Comparison of ENCODE assay signal across 8 cellular contexts in genomic region chr10:18659784-18660561, GRCh38. TPM values are rescaled to one million over a fixed set of nuclear protein-coding genes. Genes with fewer than 3 reads are reported as not detected.
A peak's percentile ranks its signal among the peaks of the same experiment; 100 is the strongest.
DNase-seq lines count a peak whose midpoint lies in the region; ATAC-seq, FAIRE-seq and TF ChIP-seq lines count a peak whose summit lies in the region.

No MANE protein-coding gene starts in this region.

- no peaks in the 10 kb centered on the region for H3K9me3 ChIP-seq in CD4-positive, CD25-positive, alpha-beta regulatory T cell (ENCODE audit: control insufficient read depth in 2 of 2, low read length in 2 of 2)
- no peaks in the 10 kb centered on the region for H3K9me3 ChIP-seq in HepG2 (ENCODE audit: low read length)
- H3K9me3 ChIP-seq in thymus (ENCODE audit: control insufficient read depth), result no peaks in the 10 kb centered on the region

- no peak for ATAC-seq in CD4-positive, CD25-positive, alpha-beta regulatory T cell (ENCODE audit: low read depth in 2 of 2)
- peak; percentile 43 for ATAC-seq in GM18870 (IDR thresholded peaks at IDR 0.05; ENCODE audit: unreplicated experiment)
- ATAC-seq in HG03064 (IDR thresholded peaks at IDR 0.05; ENCODE audit: low read depth, unreplicated experiment), result peak; percentile 31
- peak; percentile 26 for ATAC-seq in central memory CD8-positive, alpha-beta T cell (replicated peaks; ENCODE audit: extremely low read depth, poor library complexity, severe bottlenecking)
- peak; percentile 15 for ATAC-seq in HepG2

- H3K27me3 ChIP-seq in CD4-positive, CD25-positive, alpha-beta regulatory T cell (ENCODE audit: control insufficient read depth, insufficient read depth, low read length), result no peaks in the 10 kb centered on the region
- H3K27me3 ChIP-seq in HepG2 (ENCODE audit: control insufficient read depth in 1 of 2, insufficient read depth in 2 of 2, low read length in 2 of 2) (no peaks in the 10 kb centered on the region; a peak in 1 of 5 replicates), thymus (ENCODE audit: control insufficient read depth, insufficient read depth) (no peaks in the 10 kb centered on the region)

- H3K9ac ChIP-seq in HepG2 (ENCODE audit: insufficient read depth, low read depth, low read length), result peak overlapping the region; percentile 99

- TF ChIP-seq RAD21 in HepG2 (CRISPR knock-in tag; IDR thresholded peaks at IDR 0.05), result no peak

- TSS peak; percentile 64 for BruUV-seq in HepG2 (replicated peaks; lab: Mats Ljungman, UMichigan)

- H3K4me1 ChIP-seq in CD4-positive, CD25-positive, alpha-beta regulatory T cell (ENCODE audit: control insufficient read depth, insufficient read depth, low read length, poor library complexity, severe bottlenecking), result peaks cover 40% of the 10 kb centered on the region
- H3K4me1 ChIP-seq in HepG2 (ENCODE audit: insufficient read depth, low read length) (peaks cover 38% of the 10 kb centered on the region), thymus (ENCODE audit: control insufficient read depth, insufficient read depth, low read length) (peaks cover 13% of the 10 kb centered on the region)

- H2AFZ ChIP-seq in HepG2 (ENCODE audit: low read length), result no peak overlapping the region

- no peak for TF ChIP-seq POLR2A in HepG2 (IDR thresholded peaks at IDR 0.05; ENCODE audit: insufficient read depth in 1 of 2, low read depth in 2 of 2, low read length in 2 of 2)

- peaks cover 40% of the 10 kb centered on the region for H4K20me1 ChIP-seq in HepG2 (ENCODE audit: insufficient read depth, low read length)

- no peaks in the 10 kb centered on the region for H3K36me3 ChIP-seq in CD4-positive, CD25-positive, alpha-beta regulatory T cell (ENCODE audit: control insufficient read depth, insufficient read depth, low read length)
- H3K36me3 ChIP-seq in HepG2 (replicated peaks in 1 of 2; ENCODE audit: control insufficient read depth in 1 of 2, insufficient read depth in 2 of 2, low read length in 2 of 2) (peaks cover 0 to 7% of the 10 kb centered on the region in 2 experiments; a peak in 1 of 5 replicates), thymus (ENCODE audit: control insufficient read depth, insufficient read depth) (no peaks in the 10 kb centered on the region)

- peak overlapping the region; percentile 96 to 100 (median 100) for H3K4me3 Mint-ChIP-seq in CD4-positive, CD25-positive, alpha-beta regulatory T cell
- H3K4me3 Mint-ChIP-seq in central memory CD8-positive, alpha-beta T cell, result peak overlapping the region; percentile 92

- peaks cover 5% of the 10 kb centered on the region for H3K36me3 Mint-ChIP-seq in CD4-positive, CD25-positive, alpha-beta regulatory T cell
- H3K36me3 Mint-ChIP-seq in central memory CD8-positive, alpha-beta T cell (ENCODE audit: insufficient read depth), result peaks cover 18% of the 10 kb centered on the region

- TF ChIP-seq EP300 in HepG2 (IDR thresholded peaks at IDR 0.05; ENCODE audit: low read depth in 2 of 2, low read length in 2 of 2) (no peak), HepG2 (CRISPR knock-in tag; IDR thresholded peaks at IDR 0.05; ENCODE audit: borderline replicate concordance) (no peak)

- FAIRE-seq in HepG2 (lab: Jason Lieb, UNC), result no peak

- peaks cover 63% of the 10 kb centered on the region for H3K79me2 ChIP-seq in HepG2 (ENCODE audit: insufficient read depth, low read length)

- CTCF ChIA-PET in HepG2 (lab: Yijun Ruan, JAX; ENCODE audit: low intra/inter-chr PET ratio, low total read pairs), result no interaction called here

- peak overlapping the region; percentile 75 for H3K4me2 ChIP-seq in HepG2 (ENCODE audit: low read depth, low read length)

- H3K27ac Mint-ChIP-seq in CD4-positive, CD25-positive, alpha-beta regulatory T cell, result peak overlapping the region; percentile 84 to 100 (median 99)
- H3K27ac Mint-ChIP-seq in central memory CD8-positive, alpha-beta T cell (ENCODE audit: low read depth), result peak overlapping the region; percentile 95

- H3K9me3 Mint-ChIP-seq in CD4-positive, CD25-positive, alpha-beta regulatory T cell, result no peaks in the 10 kb centered on the region
- H3K9me3 Mint-ChIP-seq in central memory CD8-positive, alpha-beta T cell, result no peaks in the 10 kb centered on the region

- POLR2A ChIA-PET in HepG2 (lab: Yijun Ruan, JAX), result interaction anchor here (0.7 to 2.7 kb wide), 10 partner anchors 9 to 1016 kb away, joined by 3 to 21 read pairs (median 6); partner anchors contain the start of gene STAM

- in situ Hi-C loops in HepG2 (cut with HindIII; ENCODE audit: extremely low pct_ligation_motif_present, low pct_unique_long_range_greater_than_20kb), result loop anchor here (25.0 kb wide), 1 partner anchor 998 kb away; no protein-coding TSS in a partner anchor

- WGBS in HepG2 (ENCODE audit: low lambda C conversion rate), result under 1% methylated on average over 25 of the region's 25 CpGs
- under 1% methylated on average over 25 of the region's 25 CpGs for WGBS in thymus

- peaks cover 30 to 58% (median 44%) of the 10 kb centered on the region in 4 donors for H3K4me1 Mint-ChIP-seq in CD4-positive, CD25-positive, alpha-beta regulatory T cell
- H3K4me1 Mint-ChIP-seq in central memory CD8-positive, alpha-beta T cell, result peaks cover 43% of the 10 kb centered on the region

- intact Hi-C loops in HepG2 (cut with micrococcal nuclease; ENCODE audit: unreplicated experiment), result loop anchor here (1.0 to 10.0 kb wide), 3 partner anchors 50 to 985 kb away; no protein-coding TSS in a partner anchor

- no peak for TF ChIP-seq CTCF in HepG2 (CRISPR knock-in tag; IDR thresholded peaks at IDR 0.05)

- H3K27me3 Mint-ChIP-seq in CD4-positive, CD25-positive, alpha-beta regulatory T cell, result no peaks in the 10 kb centered on the region
- H3K27me3 Mint-ChIP-seq in central memory CD8-positive, alpha-beta T cell, result no peaks in the 10 kb centered on the region

- DNase-seq in CD4-positive, CD25-positive, alpha-beta regulatory T cell, result peak in 2 of 3 donors; percentile 9 to 65
- DNase-seq in NCI-H748 treated with DMSO at 0.1 percent for 48 hours (lab: John Stamatoyannopoulos, UW) (peak; percentile 26), HepG2 (ENCODE audit: low spot score) (peak; percentile 27), OCI-M2 (lab: John Stamatoyannopoulos, UW; ENCODE audit: unreplicated experiment) (no peak)
- no peak for DNase-seq in central memory CD8-positive, alpha-beta T cell (ENCODE audit: low spot score in 2 of 2)

- H3K27ac ChIP-seq in CD4-positive, CD25-positive, alpha-beta regulatory T cell (ENCODE audit: insufficient read depth, low read length, poor library complexity, severe bottlenecking), result peak overlapping the region; percentile 98
- H3K27ac ChIP-seq in HepG2 (ENCODE audit: extremely low read length, insufficient read depth, low read length) (peak overlapping the region; percentile 100), thymus (ENCODE audit: low read depth) (peak overlapping the region; percentile 91)

- H3K4me3 ChIP-seq in CD4-positive, CD25-positive, alpha-beta regulatory T cell (ENCODE audit: low read depth, low read length), result peak overlapping the region; percentile 99
- peak overlapping the region; percentile 86 to 96 (median 92) for H3K4me3 ChIP-seq in HepG2 (replicated peaks in 1 of 3; ENCODE audit: insufficient read depth in 1 of 3, low read depth in 2 of 3, low read length in 3 of 3)
- H3K4me3 ChIP-seq in thymus (ENCODE audit: low read length), result peak overlapping the region; percentile 97

RNA-seq across cellular contexts. Expression of gene ARL5B, which starts 0.7 kb away (rescaled TPM):
- 37.4 TPM for total RNA-seq in CD4-positive, CD25-positive, alpha-beta regulatory T cell
- polyA plus RNA-seq in CD4-positive, CD25-positive, alpha-beta regulatory T cell, result 1 to 10 TPM; 1.1 to 1.5 (median 1.2) TPM
- total RNA-seq in HepG2 (2016; rRNA removed; fragmentation: Illumina TruSeq; extraction: Trizol), result 32.7 and 50.9 TPM in 2 replicates
- 1.9 and 2.0 TPM in 2 replicates for total RNA-seq in HepG2 (2016; cell fraction: cytosol; rRNA removed; fragmentation: Illumina TruSeq; extraction: Trizol; ENCODE audit: low read depth)
- total RNA-seq in HepG2 (2016; cell fraction: insoluble cytoplasmic fraction; rRNA removed; fragmentation: Illumina TruSeq; extraction: Trizol), result 33.2 and 47.1 TPM in 2 replicates
- total RNA-seq in HepG2 (2016; cell fraction: membrane; rRNA removed; fragmentation: Illumina TruSeq; extraction: Trizol), result 13.2 and 15.1 TPM in 2 replicates
- 46.9 and 47.2 TPM in 2 replicates for total RNA-seq in HepG2 (2016; cell fraction: nucleus; rRNA removed; fragmentation: Illumina TruSeq; extraction: Trizol)
- polyA plus RNA-seq in HepG2 (2011; rRNA removed), result 19.4 and 26.6 TPM in 2 replicates
- polyA plus RNA-seq in HepG2 (2011; cell fraction: cytosol; rRNA removed), result 6.7 and 13.3 TPM in 2 replicates
- polyA plus RNA-seq in HepG2 (2011; cell fraction: nucleus; rRNA removed), result 19.4 and 23.3 TPM in 2 replicates
- polyA plus RNA-seq in HepG2 (2012), result 27.3 and 31.3 TPM in 2 replicates
- 1.0 and 1.2 TPM in 2 replicates for polyA plus RNA-seq in HepG2 (2016; cell fraction: cytosol; fragmentation: Illumina TruSeq; extraction: Trizol; ENCODE audit: low read depth)
- polyA plus RNA-seq in HepG2 (2016; cell fraction: insoluble cytoplasmic fraction; fragmentation: Illumina TruSeq; extraction: Trizol; ENCODE audit: low read depth), result 37.4 and 42.1 TPM in 2 replicates
- 5.2 and 5.9 TPM in 2 replicates for polyA plus RNA-seq in HepG2 (2016; cell fraction: membrane; fragmentation: Illumina TruSeq; extraction: Trizol; ENCODE audit: low read depth)
- polyA plus RNA-seq in HepG2 (2016; cell fraction: nucleus; fragmentation: Illumina TruSeq; extraction: Trizol; ENCODE audit: insufficient read depth, low read depth), result 48.6 and 49.3 TPM in 2 replicates
- polyA minus RNA-seq in HepG2 (2011; rRNA and poly(A)+ RNA removed; ENCODE audit: low replicate concordance), result 3.5 and 13.6 TPM in 2 replicates
- 39.7 and 46.7 TPM in 2 replicates for polyA minus RNA-seq in HepG2 (2011; cell fraction: cytosol; rRNA and poly(A)+ RNA removed)
- 68.9 and 74.0 TPM in 2 replicates for polyA minus RNA-seq in HepG2 (2011; cell fraction: nucleus; rRNA and poly(A)+ RNA removed)
- 8.6 TPM for polyA plus RNA-seq in thymus

RNA-seq across cellular contexts. Expression of gene NSUN6, which starts 8.6 kb away (rescaled TPM):
- total RNA-seq in CD4-positive, CD25-positive, alpha-beta regulatory T cell, result 43.6 TPM
- 10 to 100 TPM; 10.2 to 14.8 (median 13.0) TPM for polyA plus RNA-seq in CD4-positive, CD25-positive, alpha-beta regulatory T cell
- 15.6 and 17.2 TPM in 2 replicates for total RNA-seq in HepG2 (2016; rRNA removed; fragmentation: Illumina TruSeq; extraction: Trizol)
- 6.3 and 6.6 TPM in 2 replicates for total RNA-seq in HepG2 (2016; cell fraction: cytosol; rRNA removed; fragmentation: Illumina TruSeq; extraction: Trizol; ENCODE audit: low read depth)
- total RNA-seq in HepG2 (2016; cell fraction: insoluble cytoplasmic fraction; rRNA removed; fragmentation: Illumina TruSeq; extraction: Trizol), result 16.0 and 16.7 TPM in 2 replicates
- 7.7 and 8.6 TPM in 2 replicates for total RNA-seq in HepG2 (2016; cell fraction: membrane; rRNA removed; fragmentation: Illumina TruSeq; extraction: Trizol)
- 27.1 and 28.7 TPM in 2 replicates for total RNA-seq in HepG2 (2016; cell fraction: nucleus; rRNA removed; fragmentation: Illumina TruSeq; extraction: Trizol)
- 19.3 and 19.6 TPM in 2 replicates for polyA plus RNA-seq in HepG2 (2011; rRNA removed)
- 4.8 and 7.9 TPM in 2 replicates for polyA plus RNA-seq in HepG2 (2011; cell fraction: cytosol; rRNA removed)
- 35.5 and 54.9 TPM in 2 replicates for polyA plus RNA-seq in HepG2 (2011; cell fraction: nucleus; rRNA removed)
- polyA plus RNA-seq in HepG2 (2012), result 16.8 and 17.5 TPM in 2 replicates
- polyA plus RNA-seq in HepG2 (2016; cell fraction: cytosol; fragmentation: Illumina TruSeq; extraction: Trizol; ENCODE audit: low read depth), result 0.74 and 0.86 TPM in 2 replicates
- polyA plus RNA-seq in HepG2 (2016; cell fraction: insoluble cytoplasmic fraction; fragmentation: Illumina TruSeq; extraction: Trizol; ENCODE audit: low read depth), result 10.7 and 14.7 TPM in 2 replicates
- 2.3 and 2.6 TPM in 2 replicates for polyA plus RNA-seq in HepG2 (2016; cell fraction: membrane; fragmentation: Illumina TruSeq; extraction: Trizol; ENCODE audit: low read depth)
- 31.5 and 36.7 TPM in 2 replicates for polyA plus RNA-seq in HepG2 (2016; cell fraction: nucleus; fragmentation: Illumina TruSeq; extraction: Trizol; ENCODE audit: insufficient read depth, low read depth)
- polyA minus RNA-seq in HepG2 (2011; rRNA and poly(A)+ RNA removed; ENCODE audit: low replicate concordance), result 5.9 and 10.4 TPM in 2 replicates
- 8.7 and 9.6 TPM in 2 replicates for polyA minus RNA-seq in HepG2 (2011; cell fraction: cytosol; rRNA and poly(A)+ RNA removed)
- 82.9 and 109 TPM in 2 replicates for polyA minus RNA-seq in HepG2 (2011; cell fraction: nucleus; rRNA and poly(A)+ RNA removed)
- polyA plus RNA-seq in thymus, result 24.6 TPM

Comparison
In these comparisons a context has a peak if more than half of its experiments do, and no peak if none do; other contexts are left out.
1. ATAC-seq: peak in GM18870 (single experiment), HG03064 (single experiment), central memory CD8-positive, alpha-beta T cell (single experiment) and HepG2 (single experiment); none in CD4-positive, CD25-positive, alpha-beta regulatory T cell (0 of 2).
2. DNase-seq: peak in CD4-positive, CD25-positive, alpha-beta regulatory T cell (2 of 3), NCI-H748 treated with DMSO at 0.1 percent for 48 hours (single experiment) and HepG2 (single experiment); none in central memory CD8-positive, alpha-beta T cell (0 of 2) and OCI-M2 (single experiment).
3. Peak in every context shown above with its lines, with median percentiles within 50 percentile points of each other: H3K27ac ChIP-seq and H3K4me3 ChIP-seq.